ENCODE assay signal across 8 cellular contexts in the genomic region with DNA sequence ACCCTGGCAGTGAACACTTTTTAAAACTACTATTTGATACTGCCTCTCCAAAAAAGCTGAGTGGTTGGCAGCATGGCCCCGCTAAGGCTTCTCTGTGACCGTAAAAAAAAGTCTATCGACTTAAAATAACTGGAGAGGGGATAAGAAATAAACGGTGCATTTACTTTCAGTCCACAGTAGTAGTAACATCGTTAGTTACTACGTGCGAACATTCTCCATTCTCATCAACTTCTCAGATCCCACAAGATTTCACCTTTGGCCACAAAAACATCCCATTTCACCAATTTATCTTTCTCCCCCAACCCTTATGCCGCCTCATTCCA. TPM values are rescaled to one million over a fixed set of nuclear protein-coding genes. Genes with fewer than 3 reads are reported as not detected.
DNase-seq lines count a peak whose midpoint lies in the region; ATAC-seq and TF ChIP-seq lines count a peak whose summit lies in the region.

No MANE protein-coding gene starts in this region.

- TF ChIP-seq POLR2A in erythroblast (IDR thresholded peaks at IDR 0.05; ENCODE audit: low read length): no peak

- peaks cover 9% of the 10 kb centered on the region for H3K36me3 Mint-ChIP-seq in natural killer cell

- H3K27me3 ChIP-seq in MG63 (no peaks in the 10 kb centered on the region), dorsolateral prefrontal cortex (no peaks in the 10 kb centered on the region)

- H3K4me3 ChIP-seq in MG63: peak overlapping the region; percentile 85
- H3K4me3 ChIP-seq in dorsolateral prefrontal cortex: peak overlapping the region; percentile 68 to 100 (median 91)

- H3K36me3 ChIP-seq in MG63: peaks cover 40% of the 10 kb centered on the region

- intact Hi-C loops in dorsolateral prefrontal cortex (cut with DNase I) (loop anchor here (2.0 to 5.0 kb wide), 3 partner anchors 22 to 103 kb away; a partner anchor contains a TSS), natural killer cell (cut with micrococcal nuclease) (loop anchor here (2.0 to 5.0 kb wide), 2 partner anchors 68 to 103 kb away; a partner anchor contains a TSS)

- H3K27ac Mint-ChIP-seq in natural killer cell: peak overlapping the region; percentile 95 to 98

- H3K27me3 Mint-ChIP-seq in natural killer cell (ENCODE audit: low read depth in 2 of 2): peaks cover 0 to 7% of the 10 kb centered on the region in 2 donors

- peaks cover 29 to 32% of the 10 kb centered on the region in 2 donors for H3K4me1 Mint-ChIP-seq in natural killer cell

- H3K27ac ChIP-seq in dorsolateral prefrontal cortex: peak overlapping the region; percentile 63 to 98 (median 93)

- peak; percentile 20 for ATAC-seq in GM21825 (IDR thresholded peaks at IDR 0.05; ENCODE audit: unreplicated experiment)
- ATAC-seq in natural killer cell: peak in 2 of 3 donors; percentile 26 to 29

- peak overlapping the region; percentile 93 for H3K4me3 Mint-ChIP-seq in natural killer cell

- DNase-seq in GF-D8 (lab: John Stamatoyannopoulos, UW) (peak; percentile 45), MG63 (no peak), dorsolateral prefrontal cortex (no peak), natural killer cell (no peak), NCI-H2081 (lab: John Stamatoyannopoulos, UW) (no peak), erythroblast (lab: John Stamatoyannopoulos, UW) (no peak), NCI-H524 (lab: John Stamatoyannopoulos, UW) (no peak)

- no peaks in the 10 kb centered on the region for H3K9me3 ChIP-seq in MG63

- TF ChIP-seq CTCF in dorsolateral prefrontal cortex (IDR thresholded peaks at IDR 0.05 in 54 of 56, conservative IDR thresholded peaks at IDR 0.05 in 2 of 56; ENCODE audit: low read depth in 1 of 56, partially characterized antibody in 56 of 56) (no peak), natural killer cell (IDR thresholded peaks at IDR 0.05) (no peak)

- H3K9me3 Mint-ChIP-seq in natural killer cell: no peaks in the 10 kb centered on the region

RNA-seq across cellular contexts. Expression of a gene that starts 0.5 kb away (rescaled TPM):
- total RNA-seq in MG63 (2014; rRNA removed; shearing (Covaris generic); ENCODE audit: low replicate concordance): 69.5 and 76.5 TPM in 2 replicates
- total RNA-seq in dorsolateral prefrontal cortex: 10 to 100 TPM; 10.5 to 25.6 (median 17.5) TPM
- total RNA-seq in natural killer cell: 10 to 100 TPM; 45.7 to 57.4 (median 51.2) TPM

RNA-seq across cellular contexts. Expression of a gene that starts 23.1 kb away (rescaled TPM):
- 140 and 157 TPM in 2 replicates for total RNA-seq in MG63 (2014; rRNA removed; shearing (Covaris generic); ENCODE audit: low replicate concordance)
- total RNA-seq in dorsolateral prefrontal cortex (10 to 100 TPM in 2 of 120 experiments, 1 to 10 TPM in 118; 1.1 to 11.7 (median 2.7) TPM), natural killer cell (1 to 10 TPM in 1 of 3 donors, under 1 TPM in 2; 0.50 to 1.6 (median 0.99) TPM)

RNA-seq across cellular contexts. Expression of a gene that starts 35.6 kb away (rescaled TPM):
- 2.2 and 3.4 TPM in 2 replicates for total RNA-seq in MG63 (2014; rRNA removed; shearing (Covaris generic); ENCODE audit: low replicate concordance)
- total RNA-seq in dorsolateral prefrontal cortex (10 to 100 TPM; 12.2 to 62.2 (median 37.5) TPM), natural killer cell (not detected)

Comparison
In these comparisons a context has a peak if more than half of its experiments do, and no peak if none do; other contexts are left out.
1. RNA of a gene that starts 23.1 kb away (total RNA-seq): 140 to 157 TPM in MG63; 1.1 to 11.7 TPM in dorsolateral prefrontal cortex and 0.50 to 1.6 TPM in natural killer cell; every median in the first group is over 10 times any median in the second.